Comparison of ENCODE assay signal across 8 cellular contexts in genomic region chr14:36181417-36181816, GRCh38.
"Had no signal": no experiment of that assay in that cellular context is flagged by ENCODE, and none has a peak within 500 bp of the region (broad histone marks: within the 10 kb centered on the region; RNA-seq: fewer than 3 reads in every experiment).

No MANE protein-coding gene starts in this region.

- ATAC-seq: HCT116 had no signal

- H3K4me3 Mint-ChIP-seq: HFFc6, IgD-negative memory B cell had no signal

- H3K27ac Mint-ChIP-seq: HFFc6, IgD-negative memory B cell had no signal

- H3K4me3 ChIP-seq: GM23248, HAP-1 had no signal

- H3K4me1 Mint-ChIP-seq: IgD-negative memory B cell had no signal

- H3K27ac ChIP-seq: GM23248 had no signal

- H3K36me3 Mint-ChIP-seq: IgD-negative memory B cell had no signal

- DNase-seq: GM23248, GOT3, H7, HFFc6, KBM-7 had no signal
